In genomic region chr18:79406708-79407107, GRCh38 we compare ENCODE assay signal across 13 cellular contexts. TPM values are rescaled to one million over a fixed set of nuclear protein-coding genes. Genes with fewer than 3 reads are reported as not detected.
DNase-seq lines count a peak whose midpoint lies in the region; ATAC-seq and TF ChIP-seq lines count a peak whose summit lies in the region.
"Had no signal": no experiment of that assay in that cellular context is flagged by ENCODE, and none has a peak within 500 bp of the region (broad histone marks: within the 10 kb centered on the region; RNA-seq: fewer than 3 reads in every experiment).

No MANE protein-coding gene starts in this region.

- 93 to 95% (median 94%) methylated on average over 30 of the region's 30 CpGs for WGBS in psoas muscle, 3 donors

- intact Hi-C loops in CD14-positive monocyte (cut with micrococcal nuclease): loop anchor here in 1 of 2 donors (10.0 kb wide), 1 partner anchor 628 kb away; the partner anchor contains the start of gene RBFA
- intact Hi-C loops in psoas muscle (cut with DNase I): no loop called here

- no peaks in the 10 kb centered on the region for H3K27me3 ChIP-seq in Peyer's patch
- H3K27me3 ChIP-seq in psoas muscle (ENCODE audit: insufficient read depth in 3 of 3, low read length in 2 of 3): no peaks in the 10 kb centered on the region
- H3K27me3 ChIP-seq: cardiac muscle cell had no signal

- no peak for ATAC-seq in psoas muscle
- no peak for ATAC-seq in GM18873 (IDR thresholded peaks at IDR 0.05; ENCODE audit: low FRiP score, unreplicated experiment)
- no peak for ATAC-seq in HG02759 (IDR thresholded peaks at IDR 0.05; ENCODE audit: unreplicated experiment)
- ATAC-seq: GM23338 had no signal

- H3K36me3 ChIP-seq in Peyer's patch: peaks cover 0 to 6% (median 0%) of the 10 kb centered on the region in 3 donors
- peaks cover 0 to 14% of the 10 kb centered on the region in 2 donors for H3K36me3 ChIP-seq in psoas muscle (ENCODE audit: insufficient read depth in 1 of 2, low read depth in 1 of 2)
- H3K36me3 ChIP-seq: cardiac muscle cell had no signal

- H3K9me3 Mint-ChIP-seq in CD14-positive monocyte: peaks cover 0 to 9% (median 6%) of the 10 kb centered on the region in 7 donors
- peaks cover 2% of the 10 kb centered on the region for H3K9me3 Mint-ChIP-seq in glutamatergic neuron (ENCODE audit: unreplicated experiment)
- H3K9me3 Mint-ChIP-seq: GM23338 had no signal

- peaks cover 0 to 40% (median 9%) of the 10 kb centered on the region in 4 donors for H3K4me1 ChIP-seq in Peyer's patch
- H3K4me1 ChIP-seq in psoas muscle: peaks cover 42% of the 10 kb centered on the region

- peaks cover 27 to 38% of the 10 kb centered on the region in 2 donors for H3K36me3 Mint-ChIP-seq in CD14-positive monocyte
- H3K36me3 Mint-ChIP-seq in glutamatergic neuron (ENCODE audit: unreplicated experiment): no peaks in the 10 kb centered on the region

- peaks cover 46% of the 10 kb centered on the region for H3K4me1 Mint-ChIP-seq in CD14-positive monocyte
- peaks cover 20% of the 10 kb centered on the region for H3K4me1 Mint-ChIP-seq in glutamatergic neuron (ENCODE audit: low read depth, unreplicated experiment)

- H3K9me3 ChIP-seq in Peyer's patch: no peaks in the 10 kb centered on the region
- no peaks in the 10 kb centered on the region for H3K9me3 ChIP-seq in psoas muscle

- peak overlapping the region; percentile 77 to 90 for H3K4me3 Mint-ChIP-seq in CD14-positive monocyte
- no peak overlapping the region for H3K4me3 Mint-ChIP-seq in glutamatergic neuron (ENCODE audit: unreplicated experiment)
- H3K4me3 Mint-ChIP-seq: GM23338 had no signal

- TF ChIP-seq CTCF in CD14-positive monocyte (IDR thresholded peaks at IDR 0.05): no peak
- TF ChIP-seq CTCF in Peyer's patch (IDR thresholded peaks at IDR 0.05): no peak
- no peak for TF ChIP-seq CTCF in glutamatergic neuron (IDR thresholded peaks at IDR 0.05; ENCODE audit: partially characterized antibody, unreplicated experiment)
- no peak for TF ChIP-seq CTCF in psoas muscle (IDR thresholded peaks at IDR 0.05)

- no peak for DNase-seq in CD14-positive monocyte (ENCODE audit: low spot score)
- DNase-seq in Peyer's patch: peak in 1 of 3 donors; percentile 48
- peak; percentile 7 for DNase-seq in glutamatergic neuron
- peak in 1 of 2 donors; percentile 54 for DNase-seq in psoas muscle
- DNase-seq in DMS153 treated with DMSO at 0.1 percent for 48 hours (lab: John Stamatoyannopoulos, UW; ENCODE audit: unreplicated experiment): no peak
- no peak for DNase-seq in OCI-M2 (lab: John Stamatoyannopoulos, UW; ENCODE audit: unreplicated experiment)
- DNase-seq: EL; stimulated activated CD8-positive, alpha-beta memory T cell treated with anti-CD3 and anti-CD28 coated beads, Interleukin-4, amount 100 ng/mL, for 48 hours had no signal

- peak overlapping the region; percentile 64 to 100 (median 77) for H3K27ac ChIP-seq in Peyer's patch
- H3K27ac ChIP-seq in psoas muscle: peak overlapping the region; percentile 94
- H3K27ac ChIP-seq: cardiac muscle cell, VCaP had no signal

- peak overlapping the region; percentile 93 to 99 (median 97) for H3K27ac Mint-ChIP-seq in CD14-positive monocyte
- H3K27ac Mint-ChIP-seq in glutamatergic neuron (ENCODE audit: unreplicated experiment): no peak overlapping the region

- H3K4me3 ChIP-seq in Peyer's patch: no peak overlapping the region
- H3K4me3 ChIP-seq in psoas muscle: no peak overlapping the region
- H3K4me3 ChIP-seq: cardiac muscle cell, GM23338 had no signal

- no peak for TF ChIP-seq POLR2A in Peyer's patch (IDR thresholded peaks at IDR 0.05)

- H3K27me3 Mint-ChIP-seq in CD14-positive monocyte (ENCODE audit: low read depth in 3 of 3): peaks cover 0 to 2% (median 0%) of the 10 kb centered on the region in 3 donors
- peaks cover 4% of the 10 kb centered on the region for H3K27me3 Mint-ChIP-seq in glutamatergic neuron (ENCODE audit: unreplicated experiment)

RNA-seq across cellular contexts. Expression of gene NFATC1, which starts 11.0 kb away (rescaled TPM):
- polyA plus RNA-seq in CD14-positive monocyte (1 to 10 TPM; 7.8 to 8.3 TPM), psoas muscle (10 to 100 TPM in 2 of 3 donors, 1 to 10 TPM in 1; 3.0 to 20.8 (median 15.4) TPM)
- total RNA-seq in Peyer's patch (10 to 100 TPM in 1 of 4 donors, 1 to 10 TPM in 3; 2.1 to 41.3 (median 7.6) TPM), glutamatergic neuron (ENCODE audit: unreplicated experiment) (5.3 TPM), psoas muscle (10 to 100 TPM; 21.0 to 28.7 (median 24.2) TPM)
